In genomic region chr12:27801630-27802029, GRCh38 we compare ENCODE assay signal across 18 cellular contexts. TPM values are rescaled to one million over a fixed set of nuclear protein-coding genes. Genes with fewer than 3 reads are reported as not detected.
A peak's percentile ranks its signal among the peaks of the same experiment; 100 is the strongest.
DNase-seq lines count a peak whose midpoint lies in the region; ATAC-seq lines count a peak whose summit lies in the region.
"Had no signal": no experiment of that assay in that cellular context is flagged by ENCODE, and none has a peak within 500 bp of the region (broad histone marks: within the 10 kb centered on the region; RNA-seq: fewer than 3 reads in every experiment).

No MANE protein-coding gene starts in this region.

- H3K27me3 ChIP-seq in CD4-positive, alpha-beta memory T cell (ENCODE audit: insufficient read depth, low read length), result no peaks in the 10 kb centered on the region
- H3K27me3 ChIP-seq in effector memory CD4-positive, alpha-beta T cell (replicated peaks; ENCODE audit: control insufficient read depth, insufficient read depth, low read length, poor library complexity, severe bottlenecking), result no peaks in the 10 kb centered on the region

- no peak overlapping the region for H3K27ac ChIP-seq in CD4-positive, alpha-beta memory T cell (ENCODE audit: low read depth, low read length)
- H3K27ac ChIP-seq in effector memory CD4-positive, alpha-beta T cell (ENCODE audit: insufficient read depth, low read length, poor library complexity, severe bottlenecking), result no peak overlapping the region
- H3K27ac ChIP-seq: A549, GM23248, PC-9 had no signal

- H3K9me3 ChIP-seq in CD4-positive, alpha-beta memory T cell (ENCODE audit: control insufficient read depth in 1 of 2, low read length in 2 of 2), result no peaks in the 10 kb centered on the region
- no peaks in the 10 kb centered on the region for H3K9me3 ChIP-seq in T-helper 17 cell (ENCODE audit: control insufficient read depth, low read length, poor library complexity, severe bottlenecking)
- no peaks in the 10 kb centered on the region for H3K9me3 ChIP-seq in effector memory CD4-positive, alpha-beta T cell (ENCODE audit: control insufficient read depth, low read length)
- H3K9me3 ChIP-seq: A549 had no signal

- no peak overlapping the region for H3K4me3 Mint-ChIP-seq in CD4-positive, alpha-beta memory T cell
- no peak overlapping the region for H3K4me3 Mint-ChIP-seq in T-helper 17 cell
- H3K4me3 Mint-ChIP-seq: CD14-positive monocyte had no signal

- peaks cover 24 to 25% of the 10 kb centered on the region in 2 donors for H3K36me3 Mint-ChIP-seq in CD4-positive, alpha-beta memory T cell
- H3K36me3 Mint-ChIP-seq in T-helper 17 cell (ENCODE audit: low read depth), result peaks cover 5% of the 10 kb centered on the region

- H3K4me1 ChIP-seq in CD4-positive, alpha-beta memory T cell (ENCODE audit: insufficient read depth, low read length), result peaks cover 9% of the 10 kb centered on the region
- H3K4me1 ChIP-seq in effector memory CD4-positive, alpha-beta T cell (ENCODE audit: control insufficient read depth, insufficient read depth, low read length, poor library complexity, severe bottlenecking), result peaks cover 3% of the 10 kb centered on the region
- H3K4me1 ChIP-seq: A549 had no signal

- ATAC-seq in T-helper 17 cell (no peak), GM18498 (IDR thresholded peaks at IDR 0.05; ENCODE audit: unreplicated experiment) (no peak)
- ATAC-seq: A549 had no signal

- DNase-seq in activated CD8-positive, alpha-beta memory T cell treated with anti-CD3 and anti-CD28 coated beads for 24 hours, result peak; percentile 33
- no peak for DNase-seq in activated CD8-positive, alpha-beta memory T cell treated with anti-CD3 and anti-CD28 coated beads, Interleukin-2, amount 50 U/mL, for 4 hours
- no peak for DNase-seq in CD4-positive, alpha-beta memory T cell
- DNase-seq in T-helper 17 cell (no peak), islet precursor cell (peak; percentile 32), GM03348 (ENCODE audit: low spot score) (no peak)
- DNase-seq in effector memory CD4-positive, alpha-beta T cell, result no peak
- DNase-seq: DND-41, GDM1, GM23248, NCI-H1436 treated with DMSO at 0.1 percent for 48 hours, NCI-H2081 treated with DMSO at 0.1 percent for 48 hours, NCI-H526, PC-9 had no signal

- peaks cover 11 to 38% (median 28%) of the 10 kb centered on the region in 4 donors for H3K4me1 Mint-ChIP-seq in CD4-positive, alpha-beta memory T cell
- peaks cover 23% of the 10 kb centered on the region for H3K4me1 Mint-ChIP-seq in T-helper 17 cell

- intact Hi-C loops in CD4-positive, alpha-beta memory T cell (cut with micrococcal nuclease), result no loop called here

- POLR2A ChIA-PET in CD4-positive, alpha-beta memory T cell (lab: Charles Lee; ENCODE audit: partially characterized antibody), result no interaction called here

- peak overlapping the region in 5 of 7 donors; percentile 13 to 51 (median 38) for H3K27ac Mint-ChIP-seq in CD4-positive, alpha-beta memory T cell
- H3K27ac Mint-ChIP-seq in T-helper 17 cell, result peak overlapping the region; percentile 73
- H3K27ac Mint-ChIP-seq: CD14-positive monocyte had no signal

- H3K36me3 ChIP-seq in CD4-positive, alpha-beta memory T cell (ENCODE audit: insufficient read depth, low read length), result peaks cover 10% of the 10 kb centered on the region
- H3K36me3 ChIP-seq in effector memory CD4-positive, alpha-beta T cell (ENCODE audit: control insufficient read depth, insufficient read depth, low read length), result peaks cover 13% of the 10 kb centered on the region

- no peaks in the 10 kb centered on the region for H3K9me3 Mint-ChIP-seq in CD4-positive, alpha-beta memory T cell

- no peak overlapping the region for H3K4me3 ChIP-seq in CD4-positive, alpha-beta memory T cell (ENCODE audit: low read length in 2 of 2)
- no peak overlapping the region for H3K4me3 ChIP-seq in effector memory CD4-positive, alpha-beta T cell (ENCODE audit: insufficient read depth, low read depth, low read length, poor library complexity, severe bottlenecking)
- H3K4me3 ChIP-seq: A549, GM23248, PC-9 had no signal

- H3K27me3 Mint-ChIP-seq in CD4-positive, alpha-beta memory T cell, result peaks cover 0 to 2% of the 10 kb centered on the region in 2 donors
- no peaks in the 10 kb centered on the region for H3K27me3 Mint-ChIP-seq in T-helper 17 cell

- CTCF ChIA-PET in CD4-positive, alpha-beta memory T cell (lab: Charles Lee; ENCODE audit: partially characterized antibody), result no interaction called here

RNA-seq across cellular contexts. Expression of gene MANSC4, which starts 21.6 kb away (rescaled TPM):
- total RNA-seq in CD4-positive, alpha-beta memory T cell, result not detected
- under 1 TPM in 1 of 2 donors, not detected in 1; 0.32 TPM for polyA plus RNA-seq in CD4-positive, alpha-beta memory T cell
- not detected for total RNA-seq in T-helper 17 cell
- total RNA-seq: GM23248, HT1080, PC-9 had no signal
- polyA plus RNA-seq: CD14-positive monocyte, GM23248 had no signal

RNA-seq across cellular contexts. Expression of gene KLHL42, which starts 21.6 kb away (rescaled TPM):
- total RNA-seq in CD4-positive, alpha-beta memory T cell, result 10 to 100 TPM; 19.4 to 20.5 TPM
- 10 to 100 TPM; 10.8 to 12.6 TPM for polyA plus RNA-seq in CD4-positive, alpha-beta memory T cell
- total RNA-seq in T-helper 17 cell, result 10 to 100 TPM; 15.3 to 17.3 TPM

Comparison
In these comparisons a context has a peak if more than half of its experiments do, and no peak if none do; other contexts are left out.
1. DNase-seq: peak in activated CD8-positive, alpha-beta memory T cell treated with anti-CD3 and anti-CD28 coated beads for 24 hours (single experiment) and islet precursor cell (single experiment); none in activated CD8-positive, alpha-beta memory T cell treated with anti-CD3 and anti-CD28 coated beads, Interleukin-2, amount 50 U/mL, for 4 hours (single experiment), CD4-positive, alpha-beta memory T cell (0 of 5), T-helper 17 cell (0 of 3), GM03348 (single experiment) and effector memory CD4-positive, alpha-beta T cell (0 of 3).